Comparison of ENCODE assay signal across 27 cellular contexts in genomic region chr1:236888903-236889302, GRCh38.
DNase-seq lines count a peak whose midpoint lies in the region; ATAC-seq, FAIRE-seq and TF ChIP-seq lines count a peak whose summit lies in the region.
"Had no signal": no experiment of that assay in that cellular context is flagged by ENCODE, and none has a peak within 500 bp of the region (broad histone marks: within the 10 kb centered on the region; RNA-seq: fewer than 3 reads in every experiment).

No MANE protein-coding gene starts in this region.

- H3K9me3 Mint-ChIP-seq in osteocyte (ENCODE audit: unreplicated experiment), result no peaks in the 10 kb centered on the region
- H3K9me3 Mint-ChIP-seq: activated CD4-positive, alpha-beta memory T cell treated with anti-CD3 and anti-CD28 coated beads, Interleukin-2, amount 10 ng/mL, durations not matched to agents 7 days and 5 days; CD14-positive monocyte; H9; WTC11 had no signal

- intact Hi-C loops in heart left ventricle (cut with DNase I) (loop anchor here in 2 of 10 donors (2.0 to 5.0 kb wide), 2 partner anchors 108 to 154 kb away; partner anchors contain the start of gene RYR2 (in 1 of the 2)), pancreas (cut with DNase I) (no loop called here)

- TF ChIP-seq CTCF in WERI-Rb-1 (IDR thresholded peaks at IDR 0.05; ENCODE audit: low read depth, low read length) (no peak), heart left ventricle (IDR thresholded peaks at IDR 0.05) (no peak), pancreas (IDR thresholded peaks at IDR 0.05) (no peak), coronary artery (IDR thresholded peaks at IDR 0.05) (no peak), osteocyte (IDR thresholded peaks at IDR 0.05) (no peak)

- H3K27me3 ChIP-seq in WERI-Rb-1 (ENCODE audit: insufficient read depth, low read depth, severe bottlenecking) (no peaks in the 10 kb centered on the region), heart left ventricle (no peaks in the 10 kb centered on the region), pancreas (no peaks in the 10 kb centered on the region)
- H3K27me3 ChIP-seq: neutrophil had no signal

- no peak overlapping the region for H3K27ac Mint-ChIP-seq in osteocyte (ENCODE audit: unreplicated experiment)
- H3K27ac Mint-ChIP-seq: activated CD4-positive, alpha-beta memory T cell treated with anti-CD3 and anti-CD28 coated beads, Interleukin-2, amount 10 ng/mL, durations not matched to agents 7 days and 5 days; WTC11 had no signal

- H3K4me3 ChIP-seq in WERI-Rb-1 (ENCODE audit: low read depth, low read length), result no peak overlapping the region
- no peak overlapping the region for H3K4me3 ChIP-seq in heart left ventricle
- no peak overlapping the region for H3K4me3 ChIP-seq in pancreas
- H3K4me3 ChIP-seq in coronary artery, result no peak overlapping the region
- H3K4me3 ChIP-seq: SK-N-MC had no signal

- ATAC-seq in heart left ventricle (peak; percentile 53 to 73 (median 60)), pancreas (peak in 3 of 4 donors; percentile 44 to 62 (median 45))
- ATAC-seq: left colon; sciatic nerve; stimulated activated naive CD8-positive, alpha-beta T cell treated with anti-CD3 and anti-CD28 coated beads, Interleukin-15, Interleukin-2, amounts not matched to agents 100 U/mL and 50 U/mL, for 24 hours; WTC11 had no signal

- H3K27me3 Mint-ChIP-seq in osteocyte (ENCODE audit: unreplicated experiment), result no peaks in the 10 kb centered on the region
- H3K27me3 Mint-ChIP-seq: activated CD4-positive, alpha-beta memory T cell treated with anti-CD3 and anti-CD28 coated beads, Interleukin-2, amount 10 ng/mL, durations not matched to agents 7 days and 5 days had no signal

- DNase-seq in DMS 273 treated with DMSO at 0.1 percent for 48 hours (lab: John Stamatoyannopoulos, UW), result peak; percentile 2
- DNase-seq in WERI-Rb-1, result peak; percentile 35
- DNase-seq in heart left ventricle, result peak; percentile 60 to 78 (median 73)
- peak in 2 of 6 donors; percentile 9 to 35 for DNase-seq in pancreas
- DNase-seq in coronary artery (ENCODE audit: low spot score), result no peak
- no peak for DNase-seq in globus pallidus (ENCODE audit: low spot score)
- no peak for DNase-seq in superior temporal gyrus (ENCODE audit: extremely low spot score)
- DNase-seq in osteocyte (ENCODE audit: extremely low spot score, unreplicated experiment), result no peak
- DNase-seq: activated CD4-positive, alpha-beta memory T cell treated with anti-CD3 and anti-CD28 coated beads, Interleukin-2, amount 10 ng/mL, durations not matched to agents 7 days and 5 days; activated naive CD4-positive, alpha-beta T cell treated with anti-CD3 and anti-CD28 coated beads, Interleukin-2, amount 50 U/mL, for 16 hours; dermis blood vessel endothelial cell; DMS153; foreskin melanocyte; H9; IMR-90; left colon; NCI-H226; stimulated activated naive CD8-positive, alpha-beta T cell treated with anti-CD3 and anti-CD28 coated beads, Interleukin-15, Interleukin-2, amounts not matched to agents 100 U/mL and 50 U/mL, for 24 hours had no signal

- H3K9me3 ChIP-seq in WERI-Rb-1 (ENCODE audit: severe bottlenecking), result no peaks in the 10 kb centered on the region
- no peaks in the 10 kb centered on the region for H3K9me3 ChIP-seq in heart left ventricle
- H3K9me3 ChIP-seq in pancreas, result no peaks in the 10 kb centered on the region
- H3K9me3 ChIP-seq: neutrophil had no signal

- peaks cover 6% of the 10 kb centered on the region for H3K4me1 Mint-ChIP-seq in osteocyte (ENCODE audit: unreplicated experiment)
- H3K4me1 Mint-ChIP-seq: activated CD4-positive, alpha-beta memory T cell treated with anti-CD3 and anti-CD28 coated beads, Interleukin-2, amount 10 ng/mL, durations not matched to agents 7 days and 5 days; CD14-positive monocyte; WTC11 had no signal

- H3K36me3 ChIP-seq in WERI-Rb-1 (peaks cover 49% of the 10 kb centered on the region), heart left ventricle (peaks cover 0 to 97% (median 71%) of the 10 kb centered on the region in 9 donors), pancreas (peaks cover 0 to 65% (median 17%) of the 10 kb centered on the region in 3 donors)

- TF ChIP-seq POLR2A in heart left ventricle (IDR thresholded peaks at IDR 0.05), result no peak

- 54 to 62% (median 58%) methylated on average over 8 of the region's 8 CpGs for WGBS in heart left ventricle, 4 donors
- 46 to 51% methylated on average over 8 of the region's 8 CpGs for WGBS in pancreas, 2 donors

- no peak for FAIRE-seq in pancreas (lab: Jason Lieb, UNC)
- FAIRE-seq: GM12891, RCC 7860, urothelium cell line had no signal

- H3K4me3 Mint-ChIP-seq in osteocyte (ENCODE audit: unreplicated experiment), result no peak overlapping the region
- H3K4me3 Mint-ChIP-seq: activated CD4-positive, alpha-beta memory T cell treated with anti-CD3 and anti-CD28 coated beads, Interleukin-2, amount 10 ng/mL, durations not matched to agents 7 days and 5 days; CD14-positive monocyte; H9; WTC11 had no signal

- H3K4me1 ChIP-seq in heart left ventricle (peaks cover 0 to 59% (median 16%) of the 10 kb centered on the region in 12 donors), pancreas (no peaks in the 10 kb centered on the region)

- H3K27ac ChIP-seq in WERI-Rb-1, result peak overlapping the region; percentile 64
- peak overlapping the region; percentile 15 to 95 (median 85) for H3K27ac ChIP-seq in heart left ventricle
- no peak overlapping the region for H3K27ac ChIP-seq in pancreas
- H3K27ac ChIP-seq in coronary artery, result no peak overlapping the region
- H3K27ac ChIP-seq: HL-60, neutrophil, SK-N-MC had no signal

- H3K36me3 Mint-ChIP-seq in osteocyte (ENCODE audit: unreplicated experiment), result peaks cover 45% of the 10 kb centered on the region

Comparison
In these comparisons a context has a peak if more than half of its experiments do, and no peak if none do; other contexts are left out.
1. DNase-seq: peak in DMS 273 treated with DMSO at 0.1 percent for 48 hours (single experiment), WERI-Rb-1 (single experiment) and heart left ventricle (5 of 5); none in coronary artery (single experiment), globus pallidus (single experiment), superior temporal gyrus (single experiment) and osteocyte (single experiment).
2. H3K27ac ChIP-seq: peak in WERI-Rb-1 (single experiment) and heart left ventricle (12 of 12); none in pancreas (0 of 4) and coronary artery (0 of 2).